ENCODE assay signal across 1 cellular context in genomic region chr17:82239401-82239925, GRCh38.
TF ChIP-seq lines count a peak whose summit lies in the region.

No MANE protein-coding gene starts in this region.

TF ChIP-seq in HepG2, 621 proteins besides CTCF, POLR2A, EP300 and RAD21 (continues in another document):
- TF ChIP-seq TSC22D2 (CRISPR knock-in tag; IDR thresholded peaks at IDR 0.05; ENCODE audit: borderline replicate concordance) (no peak), HHEX (CRISPR knock-in tag; IDR thresholded peaks at IDR 0.05) (no peak), NKX3-1 (CRISPR knock-in tag; IDR thresholded peaks at IDR 0.05) (no peak), KAT2B (IDR thresholded peaks at IDR 0.05; ENCODE audit: borderline replicate concordance, low read depth, low read length) (no peak), GLMP (CRISPR knock-in tag; IDR thresholded peaks at IDR 0.05; ENCODE audit: borderline replicate concordance) (no peak), IRF9 (CRISPR knock-in tag; IDR thresholded peaks at IDR 0.05; ENCODE audit: borderline replicate concordance) (no peak), ZBTB46 (CRISPR knock-in tag; IDR thresholded peaks at IDR 0.05; ENCODE audit: borderline replicate concordance) (no peak), PBX2 (CRISPR knock-in tag; IDR thresholded peaks at IDR 0.05) (no peak), E2F1 (CRISPR knock-in tag; IDR thresholded peaks at IDR 0.05) (no peak), ZNF432 (CRISPR knock-in tag; IDR thresholded peaks at IDR 0.05; ENCODE audit: borderline replicate concordance) (no peak), ARNT2 (CRISPR knock-in tag; IDR thresholded peaks at IDR 0.05; ENCODE audit: low read depth) (peak; percentile 17; the same call in 1 of the 2 replicates), TBX2 (CRISPR knock-in tag; IDR thresholded peaks at IDR 0.05; ENCODE audit: borderline replicate concordance) (no peak), PAWR (CRISPR knock-in tag; IDR thresholded peaks at IDR 0.05; ENCODE audit: borderline replicate concordance) (no peak), ZNF460 (CRISPR knock-in tag; IDR thresholded peaks at IDR 0.05; ENCODE audit: borderline replicate concordance) (no peak), ZNF704 (CRISPR knock-in tag; IDR thresholded peaks at IDR 0.05; ENCODE audit: borderline replicate concordance) (no peak), ZBTB4 (CRISPR knock-in tag; IDR thresholded peaks at IDR 0.05; ENCODE audit: borderline replicate concordance) (no peak; the same call in 1 of the 2 replicates), ONECUT2 (CRISPR knock-in tag; IDR thresholded peaks at IDR 0.05) (no peak), JUND (CRISPR knock-in tag; IDR thresholded peaks at IDR 0.05) (no peak), ZFY (CRISPR knock-in tag; IDR thresholded peaks at IDR 0.05) (no peak), ZNF136 (CRISPR knock-in tag; IDR thresholded peaks at IDR 0.05; ENCODE audit: low read depth) (no peak), ZNF570 (CRISPR knock-in tag; IDR thresholded peaks at IDR 0.05; ENCODE audit: borderline replicate concordance) (no peak), KLF11 (CRISPR knock-in tag; IDR thresholded peaks at IDR 0.05) (no peak), NFATC3 (CRISPR knock-in tag; IDR thresholded peaks at IDR 0.05) (no peak), XRCC5 (optimal IDR thresholded peaks at IDR 0.05; ENCODE audit: low read length) (peak; percentile 7), SNAPC5 (CRISPR knock-in tag; IDR thresholded peaks at IDR 0.05; ENCODE audit: borderline replicate concordance) (no peak), ZNF605 (CRISPR knock-in tag; IDR thresholded peaks at IDR 0.05) (no peak), ZNF788 (CRISPR knock-in tag; IDR thresholded peaks at IDR 0.05; ENCODE audit: borderline replicate concordance) (no peak), ZNF142 (CRISPR knock-in tag; IDR thresholded peaks at IDR 0.05) (no peak), CSRNP1 (CRISPR knock-in tag; IDR thresholded peaks at IDR 0.05) (no peak), PRPF4 (IDR thresholded peaks at IDR 0.05; ENCODE audit: low read depth, low read length, poor library complexity, severe bottlenecking) (peak; percentile 12), TBL1XR1 (IDR thresholded peaks at IDR 0.05; ENCODE audit: borderline replicate concordance, low read length, partially characterized antibody) (no peak), ATF7-NPFF (CRISPR knock-in tag; IDR thresholded peaks at IDR 0.05; ENCODE audit: low read depth) (no peak; the same call in 1 of the 2 replicates), ZNF225 (CRISPR knock-in tag; IDR thresholded peaks at IDR 0.05) (no peak), ZBTB33 (CRISPR knock-in tag; IDR thresholded peaks at IDR 0.05) (no peak), ZNF777 (CRISPR knock-in tag; IDR thresholded peaks at IDR 0.05) (no peak), ZNF282 (IDR thresholded peaks at IDR 0.05; ENCODE audit: partially characterized antibody) (no peak), ZNF775 (CRISPR knock-in tag; IDR thresholded peaks at IDR 0.05; ENCODE audit: borderline replicate concordance) (no peak), SSRP1 (CRISPR knock-in tag; IDR thresholded peaks at IDR 0.05) (peak; percentile 60; the same call in 1 of the 2 replicates), ZBTB21 (CRISPR knock-in tag; IDR thresholded peaks at IDR 0.05) (no peak), RNF2 (conservative IDR thresholded peaks at IDR 0.05; ENCODE audit: low read depth) (no peak), ZSCAN30 (CRISPR knock-in tag; IDR thresholded peaks at IDR 0.05) (no peak), ISL2 (CRISPR knock-in tag; IDR thresholded peaks at IDR 0.05) (no peak)
